ENCODE assay signal across 9 cellular contexts in the genomic region with DNA sequence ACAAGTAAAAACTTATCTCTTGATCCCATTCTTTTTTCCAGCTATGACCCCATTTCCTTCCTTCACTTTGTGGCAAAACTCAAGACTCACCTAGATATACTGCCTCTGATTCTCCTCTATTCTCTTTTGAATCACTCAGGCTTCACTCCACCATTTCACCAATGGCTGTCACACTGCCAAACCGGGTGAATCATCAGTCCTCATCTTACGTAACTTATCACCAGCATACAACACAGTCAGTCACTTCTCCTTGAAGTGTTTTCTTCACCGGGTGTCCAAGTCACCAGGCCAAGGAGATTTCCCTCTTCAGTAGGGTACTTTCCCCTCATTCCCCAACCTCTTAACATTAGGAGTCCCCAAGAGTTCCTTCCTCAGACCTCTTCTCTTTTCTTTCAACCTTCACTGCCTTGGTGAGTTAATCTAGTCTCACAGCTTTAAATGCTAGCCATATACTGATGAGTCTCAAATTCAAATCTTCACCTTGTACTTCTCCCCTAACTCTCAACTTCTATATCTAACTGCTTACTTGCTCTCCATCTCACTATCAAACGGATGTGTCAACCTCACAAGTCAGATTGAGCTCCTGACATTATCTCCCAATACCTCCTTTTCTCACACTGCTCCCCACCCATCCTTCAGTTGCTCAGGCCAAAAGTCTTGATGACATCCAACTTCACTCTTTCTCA. TPM values are rescaled to one million over a fixed set of nuclear protein-coding genes. Genes with fewer than 3 reads are reported as not detected.
DNase-seq lines count a peak whose midpoint lies in the region; ATAC-seq and TF ChIP-seq lines count a peak whose summit lies in the region.
"Had no signal": no experiment of that assay in that cellular context is flagged by ENCODE, and none has a peak within 500 bp of the region (broad histone marks: within the 10 kb centered on the region; RNA-seq: fewer than 3 reads in every experiment).

No MANE protein-coding gene starts in this region.

- no peak for TF ChIP-seq POLR2A in transverse colon (IDR thresholded peaks at IDR 0.05)

- no peaks in the 10 kb centered on the region for H3K27me3 Mint-ChIP-seq in activated CD8-positive, alpha-beta T cell treated with anti-CD3 and anti-CD28 coated beads for 36 hours
- no peaks in the 10 kb centered on the region for H3K27me3 Mint-ChIP-seq in activated CD8-positive, alpha-beta T cell treated with anti-CD3 and anti-CD28 coated beads, Interleukin-2, amount 10 ng/mL, durations not matched to agents 7 days and 5 days (ENCODE audit: low read depth)
- H3K27me3 Mint-ChIP-seq in brain (no peaks in the 10 kb centered on the region), mesothelial cell of epicardium (ENCODE audit: low read depth) (no peaks in the 10 kb centered on the region)

- H3K27me3 ChIP-seq in liver (ENCODE audit: control insufficient read depth in 4 of 4, insufficient read depth in 4 of 4, low read length in 3 of 4) (no peaks in the 10 kb centered on the region), transverse colon (no peaks in the 10 kb centered on the region)

- TF ChIP-seq CTCF in activated CD8-positive, alpha-beta T cell treated with anti-CD3 and anti-CD28 coated beads for 36 hours (IDR thresholded peaks at IDR 0.05), result no peak
- no peak for TF ChIP-seq CTCF in brain (conservative IDR thresholded peaks at IDR 0.05)
- no peak for TF ChIP-seq CTCF in liver (IDR thresholded peaks at IDR 0.05; ENCODE audit: low read depth, low read length, missing input control)
- no peak for TF ChIP-seq CTCF in transverse colon (IDR thresholded peaks at IDR 0.05)
- TF ChIP-seq CTCF in mesothelial cell of epicardium (IDR thresholded peaks at IDR 0.05; ENCODE audit: unreplicated experiment), result no peak

- H3K4me3 ChIP-seq in liver (ENCODE audit: low read depth in 1 of 3, low read length in 3 of 3) (no peak overlapping the region), transverse colon (no peak overlapping the region)

- H3K9me3 ChIP-seq in liver (ENCODE audit: control insufficient read depth in 4 of 4, low read length in 3 of 4), result no peaks in the 10 kb centered on the region
- H3K9me3 ChIP-seq in transverse colon, result no peaks in the 10 kb centered on the region

- no peak for TF ChIP-seq EP300 in transverse colon (IDR thresholded peaks at IDR 0.05; ENCODE audit: low read depth)

- 25% methylated on average over 4 of the region's 4 CpGs for WGBS in liver
- 35% methylated on average over 4 of the region's 4 CpGs for WGBS in transverse colon (ENCODE audit: low coverage in 1 of 2), 2 donors

- intact Hi-C loops in activated CD8-positive, alpha-beta T cell treated with anti-CD3 and anti-CD28 coated beads for 36 hours (cut with micrococcal nuclease), result loop anchor here (10.0 kb wide), 1 partner anchor 278 kb away; no protein-coding TSS in a partner anchor
- intact Hi-C loops in transverse colon (cut with DNase I; ENCODE audit: low total_unique reads), result no loop called here

- H3K4me1 ChIP-seq in liver (ENCODE audit: control insufficient read depth in 4 of 4, insufficient read depth in 4 of 4, low read length in 3 of 4) (peaks cover 2 to 15% (median 6%) of the 10 kb centered on the region in 4 donors), transverse colon (peaks cover 0 to 19% (median 3%) of the 10 kb centered on the region in 4 donors)

- peak overlapping the region; percentile 32 to 62 for H3K27ac ChIP-seq in liver (ENCODE audit: low read depth in 1 of 2, low read length in 2 of 2)
- H3K27ac ChIP-seq in transverse colon, result peak overlapping the region; percentile 23 to 63 (median 50)

- in situ Hi-C loops in transverse colon (cut with MboI; ENCODE audit: low pct_ligation_motif_present in 1 of 4, low pct_unique_long_range_greater_than_20kb in 1 of 4, low sequenced_read_pairs in 3 of 4), result no loop called here

- ATAC-seq in activated CD8-positive, alpha-beta T cell treated with anti-CD3 and anti-CD28 coated beads for 36 hours, result no peak
- ATAC-seq in activated CD8-positive, alpha-beta T cell treated with anti-CD3 and anti-CD28 coated beads, Interleukin-2, amount 10 ng/mL, durations not matched to agents 7 days and 5 days, result no peak
- no peak for ATAC-seq in HG02970 (IDR thresholded peaks at IDR 0.05; ENCODE audit: low FRiP score, unreplicated experiment)

- H3K36me3 Mint-ChIP-seq in activated CD8-positive, alpha-beta T cell treated with anti-CD3 and anti-CD28 coated beads for 36 hours (ENCODE audit: low read depth), result peaks cover 19% of the 10 kb centered on the region
- peaks cover 22% of the 10 kb centered on the region for H3K36me3 Mint-ChIP-seq in activated CD8-positive, alpha-beta T cell treated with anti-CD3 and anti-CD28 coated beads, Interleukin-2, amount 10 ng/mL, durations not matched to agents 7 days and 5 days (ENCODE audit: low read depth)
- H3K36me3 Mint-ChIP-seq in brain (peaks cover 17% of the 10 kb centered on the region), mesothelial cell of epicardium (peaks cover 25% of the 10 kb centered on the region)

- peaks cover 13% of the 10 kb centered on the region for H3K4me1 Mint-ChIP-seq in activated CD8-positive, alpha-beta T cell treated with anti-CD3 and anti-CD28 coated beads for 36 hours (ENCODE audit: low read depth)
- H3K4me1 Mint-ChIP-seq in activated CD8-positive, alpha-beta T cell treated with anti-CD3 and anti-CD28 coated beads, Interleukin-2, amount 10 ng/mL, durations not matched to agents 7 days and 5 days (ENCODE audit: low read depth), result peaks cover 11% of the 10 kb centered on the region
- peaks cover 17% of the 10 kb centered on the region for H3K4me1 Mint-ChIP-seq in brain
- H3K4me1 Mint-ChIP-seq in mesothelial cell of epicardium, result peaks cover 3% of the 10 kb centered on the region

- no peaks in the 10 kb centered on the region for H3K9me3 Mint-ChIP-seq in activated CD8-positive, alpha-beta T cell treated with anti-CD3 and anti-CD28 coated beads for 36 hours
- H3K9me3 Mint-ChIP-seq in activated CD8-positive, alpha-beta T cell treated with anti-CD3 and anti-CD28 coated beads, Interleukin-2, amount 10 ng/mL, durations not matched to agents 7 days and 5 days (ENCODE audit: insufficient read depth), result no peaks in the 10 kb centered on the region
- H3K9me3 Mint-ChIP-seq in brain (no peaks in the 10 kb centered on the region), mesothelial cell of epicardium (no peaks in the 10 kb centered on the region)

- no peak overlapping the region for H3K4me3 Mint-ChIP-seq in activated CD8-positive, alpha-beta T cell treated with anti-CD3 and anti-CD28 coated beads for 36 hours
- H3K4me3 Mint-ChIP-seq in activated CD8-positive, alpha-beta T cell treated with anti-CD3 and anti-CD28 coated beads, Interleukin-2, amount 10 ng/mL, durations not matched to agents 7 days and 5 days, result no peak overlapping the region
- no peak overlapping the region for H3K4me3 Mint-ChIP-seq in brain
- H3K4me3 Mint-ChIP-seq in mesothelial cell of epicardium, result no peak overlapping the region

- CTCF ChIA-PET in activated CD8-positive, alpha-beta T cell treated with anti-CD3 and anti-CD28 coated beads for 36 hours (lab: Charles Lee), result interaction anchor here (1.1 to 4.3 kb wide), 3 partner anchors 17 to 351 kb away, joined by 5 to 80 read pairs (median 10); no protein-coding TSS in a partner anchor
- CTCF ChIA-PET in activated CD8-positive, alpha-beta T cell treated with anti-CD3 and anti-CD28 coated beads, Interleukin-2, amount 10 ng/mL, durations not matched to agents 7 days and 5 days (lab: Charles Lee), result interaction anchor here (0.8 to 6.1 kb wide), 6 partner anchors 8 to 440 kb away, joined by 3 to 86 read pairs (median 4); a partner anchor contains a TSS

- POLR2A ChIA-PET in activated CD8-positive, alpha-beta T cell treated with anti-CD3 and anti-CD28 coated beads for 36 hours (lab: Charles Lee), result interaction anchor here (2.0 kb wide), 1 partner anchor 10 kb away, joined by 5 read pairs; no protein-coding TSS in a partner anchor
- POLR2A ChIA-PET in activated CD8-positive, alpha-beta T cell treated with anti-CD3 and anti-CD28 coated beads, Interleukin-2, amount 10 ng/mL, durations not matched to agents 7 days and 5 days (lab: Charles Lee), result no interaction called here

- peak; percentile 22 for DNase-seq in activated CD8-positive, alpha-beta T cell treated with anti-CD3 and anti-CD28 coated beads for 36 hours
- DNase-seq in activated CD8-positive, alpha-beta T cell treated with anti-CD3 and anti-CD28 coated beads, Interleukin-2, amount 10 ng/mL, durations not matched to agents 7 days and 5 days, result no peak
- peak; percentile 72 for DNase-seq in transverse colon
- DNase-seq in NCI-H510A (lab: John Stamatoyannopoulos, UW), result no peak
- DNase-seq in mesothelial cell of epicardium (ENCODE audit: low spot score in 2 of 2, unreplicated experiment in 2 of 2), result no peak
- DNase-seq: NCI-H187 had no signal

- no peak overlapping the region for H3K9ac ChIP-seq in liver (ENCODE audit: low read depth in 1 of 2, low read length in 2 of 2)

- H3K36me3 ChIP-seq in liver (ENCODE audit: control insufficient read depth in 4 of 4, insufficient read depth in 3 of 4, low read depth in 1 of 4, low read length in 3 of 4) (peaks cover 0 to 25% (median 18%) of the 10 kb centered on the region in 4 donors), transverse colon (peaks cover 0 to 17% (median 2%) of the 10 kb centered on the region in 4 donors)

- TF ChIP-seq RAD21 in liver (IDR thresholded peaks at IDR 0.05), result peak in 1 of 2 donors; percentile 38

- H3K27ac Mint-ChIP-seq in activated CD8-positive, alpha-beta T cell treated with anti-CD3 and anti-CD28 coated beads for 36 hours, result peak overlapping the region; percentile 9
- H3K27ac Mint-ChIP-seq in activated CD8-positive, alpha-beta T cell treated with anti-CD3 and anti-CD28 coated beads, Interleukin-2, amount 10 ng/mL, durations not matched to agents 7 days and 5 days, result no peak overlapping the region
- H3K27ac Mint-ChIP-seq in brain, result peak overlapping the region in 4 of 5 experiments; percentile 5 to 69 (median 22)
- no peak overlapping the region for H3K27ac Mint-ChIP-seq in mesothelial cell of epicardium

TF ChIP-seq in liver, 16 proteins besides CTCF, POLR2A, EP300 and RAD21 (continues in another document):
- no peak for TF ChIP-seq SP1 (IDR thresholded peaks at IDR 0.05)

RNA-seq across cellular contexts. Expression of a gene that starts 6.0 kb away (rescaled TPM):
- total RNA-seq in activated CD8-positive, alpha-beta T cell treated with anti-CD3 and anti-CD28 coated beads for 36 hours, result 1 to 10 TPM; 7.8 to 8.0 TPM
- 1 to 10 TPM; 9.1 to 9.5 TPM for total RNA-seq in activated CD8-positive, alpha-beta T cell treated with anti-CD3 and anti-CD28 coated beads, Interleukin-2, amount 10 ng/mL, durations not matched to agents 7 days and 5 days
- polyA plus RNA-seq in brain (ENCODE audit: insufficient read depth, low read depth, low replicate concordance) (6.4 TPM), liver (10 to 100 TPM in 1 of 2 donors, 1 to 10 TPM in 1; 3.7 to 10.2 TPM)
- total RNA-seq in liver (1 to 10 TPM; 6.0 to 6.2 TPM), transverse colon (1 to 10 TPM in 3 of 4 donors, under 1 TPM in 1; 0.20 to 8.4 (median 5.8) TPM), mesothelial cell of epicardium (12.3 to 13.3 TPM (median 13.0 TPM) in 3 replicates)

Comparison
In these comparisons a context has a peak if more than half of its experiments do, and no peak if none do; other contexts are left out.
1. DNase-seq: peak in activated CD8-positive, alpha-beta T cell treated with anti-CD3 and anti-CD28 coated beads for 36 hours (single experiment) and transverse colon (single experiment); none in activated CD8-positive, alpha-beta T cell treated with anti-CD3 and anti-CD28 coated beads, Interleukin-2, amount 10 ng/mL, durations not matched to agents 7 days and 5 days (single experiment), NCI-H510A (single experiment) and mesothelial cell of epicardium (0 of 2).
2. H3K27ac Mint-ChIP-seq: peak in activated CD8-positive, alpha-beta T cell treated with anti-CD3 and anti-CD28 coated beads for 36 hours (single experiment) and brain (4 of 5); none in activated CD8-positive, alpha-beta T cell treated with anti-CD3 and anti-CD28 coated beads, Interleukin-2, amount 10 ng/mL, durations not matched to agents 7 days and 5 days (single experiment) and mesothelial cell of epicardium (single experiment).